15 cellular contexts compared by ENCODE assay signal in the genomic region with DNA sequence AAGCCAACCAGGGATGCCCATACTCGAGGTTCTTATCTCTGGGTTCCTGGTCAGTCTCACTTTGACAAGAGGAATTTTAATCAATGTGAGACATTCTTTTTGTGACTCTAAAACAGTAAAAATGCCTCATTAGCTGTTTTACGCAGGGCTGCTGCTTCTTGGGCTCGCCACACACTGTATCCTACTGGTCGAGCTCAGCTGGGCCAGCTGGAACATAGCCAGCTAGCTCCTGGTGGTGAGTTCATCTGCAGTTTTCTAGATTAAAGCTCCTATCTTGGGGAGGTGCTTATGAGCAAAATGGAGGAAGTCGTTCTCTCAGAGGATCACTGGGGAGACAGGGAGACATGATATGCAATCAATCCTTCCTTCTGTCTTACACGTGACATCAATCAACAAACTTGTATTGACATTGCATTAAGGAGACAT. TPM values are rescaled to one million over a fixed set of nuclear protein-coding genes. Genes with fewer than 3 reads are reported as not detected.
DNase-seq lines count a peak whose midpoint lies in the region; ATAC-seq and TF ChIP-seq lines count a peak whose summit lies in the region.
"Had no signal": no experiment of that assay in that cellular context is flagged by ENCODE, and none has a peak within 500 bp of the region (broad histone marks: within the 10 kb centered on the region; RNA-seq: fewer than 3 reads in every experiment).

No MANE protein-coding gene starts in this region.

- no peaks in the 10 kb centered on the region for H3K9me3 ChIP-seq in DND-41 (ENCODE audit: insufficient read depth, low read length, severe bottlenecking)
- no peaks in the 10 kb centered on the region for H3K9me3 ChIP-seq in CD8-positive, alpha-beta T cell (ENCODE audit: low read length)
- H3K9me3 ChIP-seq: esophagus muscularis mucosa had no signal

- H3K4me3 ChIP-seq in DND-41 (ENCODE audit: low read depth in 1 of 2, low read length in 2 of 2): no peak overlapping the region
- H3K4me3 ChIP-seq in astrocyte of the spinal cord (ENCODE audit: low read depth, low read length): no peak overlapping the region
- H3K4me3 ChIP-seq in CD8-positive, alpha-beta T cell (ENCODE audit: low read depth, low read length): no peak overlapping the region
- H3K4me3 ChIP-seq: esophagus muscularis mucosa had no signal

- peak overlapping the region; percentile 39 for H3K27ac Mint-ChIP-seq in mesothelial cell of epicardium
- H3K27ac Mint-ChIP-seq in CD8-positive, alpha-beta T cell: no peak overlapping the region
- H3K27ac Mint-ChIP-seq: activated CD4-positive, alpha-beta T cell treated with anti-CD3 and anti-CD28 coated beads, Interleukin-2, amount 10 ng/mL, durations not matched to agents 7 days and 5 days; nephron progenitor cell had no signal

- H3K4me1 ChIP-seq in DND-41 (ENCODE audit: insufficient read depth, low read length): no peaks in the 10 kb centered on the region
- no peaks in the 10 kb centered on the region for H3K4me1 ChIP-seq in CD8-positive, alpha-beta T cell (ENCODE audit: insufficient read depth, low read length)
- H3K4me1 ChIP-seq: esophagus muscularis mucosa had no signal

- DNase-seq in DND-41 (no peak), LHCN-M2 (ENCODE audit: low read depth) (peak; percentile 67), astrocyte of the spinal cord (ENCODE audit: low read depth, low spot score) (peak; percentile 64), mesothelial cell of epicardium (ENCODE audit: low spot score in 2 of 2, unreplicated experiment in 2 of 2) (peak; percentile 46 to 70), dedifferentiated amniotic fluid mesenchymal stem cell (ENCODE audit: extremely low spot score) (no peak), MV-4-11 (lab: John Stamatoyannopoulos, UW) (no peak)
- no peak for DNase-seq in CD8-positive, alpha-beta T cell
- DNase-seq: activated CD4-positive, alpha-beta T cell treated with anti-CD3 and anti-CD28 coated beads, Interleukin-2, amount 10 ng/mL, durations not matched to agents 7 days and 5 days; CD4-positive, CD25-positive, alpha-beta regulatory T cell; cerebellar nuclear complex; NCI-H1417; nephron progenitor cell; SW 1271 had no signal

- no peaks in the 10 kb centered on the region for H3K27me3 Mint-ChIP-seq in mesothelial cell of epicardium (ENCODE audit: low read depth)
- H3K27me3 Mint-ChIP-seq in CD8-positive, alpha-beta T cell (ENCODE audit: low read depth): no peaks in the 10 kb centered on the region
- H3K27me3 Mint-ChIP-seq: activated CD4-positive, alpha-beta T cell treated with anti-CD3 and anti-CD28 coated beads, Interleukin-2, amount 10 ng/mL, durations not matched to agents 7 days and 5 days; CD4-positive, CD25-positive, alpha-beta regulatory T cell had no signal

- no peak overlapping the region for H3K9ac ChIP-seq in DND-41 (ENCODE audit: low read depth, low read length)

- H3K79me2 ChIP-seq in DND-41 (ENCODE audit: insufficient read depth, low read length): no peaks in the 10 kb centered on the region

- H3K4me2 ChIP-seq in DND-41 (ENCODE audit: insufficient read depth, low read length): no peak overlapping the region

- H3K36me3 Mint-ChIP-seq in mesothelial cell of epicardium: no peaks in the 10 kb centered on the region
- H3K36me3 Mint-ChIP-seq in CD8-positive, alpha-beta T cell: peaks cover 21% of the 10 kb centered on the region

- peak overlapping the region; percentile 14 for H3K4me3 Mint-ChIP-seq in mesothelial cell of epicardium
- no peak overlapping the region for H3K4me3 Mint-ChIP-seq in CD8-positive, alpha-beta T cell
- H3K4me3 Mint-ChIP-seq: activated CD4-positive, alpha-beta T cell treated with anti-CD3 and anti-CD28 coated beads, Interleukin-2, amount 10 ng/mL, durations not matched to agents 7 days and 5 days; CD4-positive, CD25-positive, alpha-beta regulatory T cell; nephron progenitor cell had no signal

- CTCF ChIA-PET in CD8-positive, alpha-beta T cell (lab: Charles Lee): interaction anchor here (1.0 kb wide), 1 partner anchor 348 kb away, joined by 5 read pairs; no protein-coding TSS in a partner anchor

- H3K27ac ChIP-seq in DND-41 (ENCODE audit: low read length): no peak overlapping the region
- H3K27ac ChIP-seq in CD8-positive, alpha-beta T cell (ENCODE audit: low read depth, low read length): no peak overlapping the region
- H3K27ac ChIP-seq: esophagus muscularis mucosa had no signal

- intact Hi-C loops in CD8-positive, alpha-beta T cell (cut with DNase I, micrococcal nuclease): no loop called here

- H3K4me1 Mint-ChIP-seq in mesothelial cell of epicardium: peaks cover 20% of the 10 kb centered on the region
- peaks cover 3% of the 10 kb centered on the region for H3K4me1 Mint-ChIP-seq in CD8-positive, alpha-beta T cell (ENCODE audit: low read depth)

- no peaks in the 10 kb centered on the region; the same call in 1 of the 2 replicates for H3K36me3 ChIP-seq in DND-41 (ENCODE audit: insufficient read depth, low read length)
- H3K36me3 ChIP-seq in CD8-positive, alpha-beta T cell (ENCODE audit: insufficient read depth, low read length): no peaks in the 10 kb centered on the region
- H3K36me3 ChIP-seq: esophagus muscularis mucosa had no signal

- H4K20me1 ChIP-seq in DND-41 (ENCODE audit: insufficient read depth, low read length): no peaks in the 10 kb centered on the region

- in situ Hi-C loops in astrocyte of the spinal cord (cut with HindIII; ENCODE audit: low sequenced_read_pairs): no loop called here

- ATAC-seq in DND-41 (ENCODE audit: insufficient read depth, low read depth): peak; percentile 53; the same call in 1 of the 3 replicates
- no peak for ATAC-seq in CD8-positive, alpha-beta T cell
- no peak for ATAC-seq in HG02763 (IDR thresholded peaks at IDR 0.05; ENCODE audit: unreplicated experiment)

- no peak for TF ChIP-seq CTCF in DND-41 (IDR thresholded peaks at IDR 0.05; ENCODE audit: borderline replicate concordance, extremely low read depth, low read length, poor library complexity, severe bottlenecking)
- TF ChIP-seq CTCF in astrocyte of the spinal cord (IDR thresholded peaks at IDR 0.05; ENCODE audit: low read depth, low read length): no peak
- no peak for TF ChIP-seq CTCF in mesothelial cell of epicardium (IDR thresholded peaks at IDR 0.05; ENCODE audit: unreplicated experiment)
- no peak for TF ChIP-seq CTCF in CD8-positive, alpha-beta T cell (IDR thresholded peaks at IDR 0.05)

- POLR2A ChIA-PET in CD8-positive, alpha-beta T cell (lab: Charles Lee): no interaction called here

- H2AFZ ChIP-seq in DND-41 (ENCODE audit: low read depth, low read length): no peak overlapping the region

- H3K27me3 ChIP-seq in DND-41 (ENCODE audit: insufficient read depth, low read length, poor library complexity): no peaks in the 10 kb centered on the region
- H3K27me3 ChIP-seq in CD8-positive, alpha-beta T cell (ENCODE audit: insufficient read depth, low read length): no peaks in the 10 kb centered on the region
- H3K27me3 ChIP-seq: esophagus muscularis mucosa had no signal

- H3K9me3 Mint-ChIP-seq in mesothelial cell of epicardium: peaks cover 7% of the 10 kb centered on the region
- peaks cover 5% of the 10 kb centered on the region for H3K9me3 Mint-ChIP-seq in CD8-positive, alpha-beta T cell
- H3K9me3 Mint-ChIP-seq: nephron progenitor cell had no signal

RNA-seq across cellular contexts. Expression of gene LEF1, which starts 55.9 kb away (rescaled TPM):
- total RNA-seq in LHCN-M2 (2014; rRNA removed): 8.2 and 10.8 TPM in 2 replicates
- 3.2 TPM for polyA plus RNA-seq in LHCN-M2 (2012)
- total RNA-seq in mesothelial cell of epicardium: 72.4 to 76.8 TPM (median 76.6 TPM) in 3 replicates
- 100 to 1,000 TPM; 325 to 335 TPM for total RNA-seq in CD8-positive, alpha-beta T cell

Comparison
In these comparisons a context has a peak if more than half of its experiments do, and no peak if none do; other contexts are left out.
1. DNase-seq: peak in LHCN-M2 (single experiment), astrocyte of the spinal cord (single experiment) and mesothelial cell of epicardium (2 of 2); none in DND-41 (single experiment), CD8-positive, alpha-beta T cell (0 of 7), dedifferentiated amniotic fluid mesenchymal stem cell (single experiment) and MV-4-11 (single experiment).